1 cellular context compared by ENCODE assay signal in genomic region chr7:1046722-1047679, GRCh38.
TF ChIP-seq lines count a peak whose summit lies in the region.

No MANE protein-coding gene starts in this region.

TF ChIP-seq in K562, 482 proteins besides CTCF, POLR2A, EP300 and RAD21 (continued from another document):
- peak; percentile 35; the same call in 1 of the 2 replicates for TF ChIP-seq SPI1 (IDR thresholded peaks at IDR 0.05; ENCODE audit: borderline replicate concordance, low read depth, low read length)
